8 cellular contexts compared by ENCODE assay signal in genomic region chr3:184582583-184582982, GRCh38. TPM values are rescaled to one million over a fixed set of nuclear protein-coding genes. Genes with fewer than 3 reads are reported as not detected.
DNase-seq lines count a peak whose midpoint lies in the region; ATAC-seq and TF ChIP-seq lines count a peak whose summit lies in the region.

No MANE protein-coding gene starts in this region.

- H3K36me3 Mint-ChIP-seq in activated T-helper 17 cell treated with anti-CD3 and anti-CD28 coated beads, Interleukin-2, amount 50 U/mL, for 72 hours (ENCODE audit: low read depth) = no peaks in the 10 kb centered on the region

- peak; percentile 47 for DNase-seq in DMS153 treated with DMSO at 0.1 percent for 48 hours (lab: John Stamatoyannopoulos, UW; ENCODE audit: unreplicated experiment)
- peak; percentile 77 for DNase-seq in right atrium auricular region (ENCODE audit: low spot score)
- DNase-seq in pons (ENCODE audit: low spot score) = peak; percentile 80
- DNase-seq in H4 (ENCODE audit: low spot score) = no peak
- DNase-seq in 8988T = no peak
- DNase-seq in KG1 (lab: John Stamatoyannopoulos, UW) = no peak

- no peak overlapping the region for H3K27ac Mint-ChIP-seq in activated T-helper 17 cell treated with anti-CD3 and anti-CD28 coated beads, Interleukin-2, amount 50 U/mL, for 72 hours

- H3K9me3 ChIP-seq in right atrium auricular region = no peaks in the 10 kb centered on the region

- H3K27me3 ChIP-seq in right atrium auricular region = no peaks in the 10 kb centered on the region

- ATAC-seq in activated T-helper 17 cell treated with anti-CD3 and anti-CD28 coated beads, Interleukin-2, amount 50 U/mL, for 72 hours (replicated peaks) = no peak
- ATAC-seq in HG02973 (IDR thresholded peaks at IDR 0.05; ENCODE audit: unreplicated experiment) = no peak

- H3K4me1 Mint-ChIP-seq in activated T-helper 17 cell treated with anti-CD3 and anti-CD28 coated beads, Interleukin-2, amount 50 U/mL, for 72 hours = peaks cover 5% of the 10 kb centered on the region

- peaks cover 0 to 32% of the 10 kb centered on the region in 2 donors for H3K4me1 ChIP-seq in right atrium auricular region

- H3K36me3 ChIP-seq in right atrium auricular region = peaks cover 3% of the 10 kb centered on the region

- no peaks in the 10 kb centered on the region for H3K9me3 Mint-ChIP-seq in activated T-helper 17 cell treated with anti-CD3 and anti-CD28 coated beads, Interleukin-2, amount 50 U/mL, for 72 hours

- peak overlapping the region; percentile 57 to 64 for H3K27ac ChIP-seq in right atrium auricular region

- peak overlapping the region; percentile 51 to 64 for H3K4me3 ChIP-seq in right atrium auricular region

- H3K27me3 Mint-ChIP-seq in activated T-helper 17 cell treated with anti-CD3 and anti-CD28 coated beads, Interleukin-2, amount 50 U/mL, for 72 hours = peaks cover 27% of the 10 kb centered on the region

- no peak for TF ChIP-seq CTCF in right atrium auricular region (IDR thresholded peaks at IDR 0.05)

- H3K4me3 Mint-ChIP-seq in activated T-helper 17 cell treated with anti-CD3 and anti-CD28 coated beads, Interleukin-2, amount 50 U/mL, for 72 hours = peak overlapping the region; percentile 57

RNA-seq across cellular contexts. Expression of gene EPHB3, which starts 21.0 kb away (rescaled TPM):
- total RNA-seq in activated T-helper 17 cell treated with anti-CD3 and anti-CD28 coated beads, Interleukin-2, amount 50 U/mL, for 72 hours = under 1 TPM in 1 of 2 donors, not detected in 1; 0.11 TPM
- 1 to 10 TPM; 2.1 to 5.1 TPM for total RNA-seq in right atrium auricular region
- total RNA-seq in H4 (2014; rRNA removed; shearing (Covaris generic)) = 1.0 and 2.0 TPM in 2 replicates

Comparison
In these comparisons a context has a peak if more than half of its experiments do, and no peak if none do; other contexts are left out.
1. DNase-seq: peak in DMS153 treated with DMSO at 0.1 percent for 48 hours (single experiment), right atrium auricular region (single experiment) and pons (single experiment); none in H4 (single experiment), 8988T (single experiment) and KG1 (single experiment).